ENCODE assay signal across 14 cellular contexts in the genomic region with DNA sequence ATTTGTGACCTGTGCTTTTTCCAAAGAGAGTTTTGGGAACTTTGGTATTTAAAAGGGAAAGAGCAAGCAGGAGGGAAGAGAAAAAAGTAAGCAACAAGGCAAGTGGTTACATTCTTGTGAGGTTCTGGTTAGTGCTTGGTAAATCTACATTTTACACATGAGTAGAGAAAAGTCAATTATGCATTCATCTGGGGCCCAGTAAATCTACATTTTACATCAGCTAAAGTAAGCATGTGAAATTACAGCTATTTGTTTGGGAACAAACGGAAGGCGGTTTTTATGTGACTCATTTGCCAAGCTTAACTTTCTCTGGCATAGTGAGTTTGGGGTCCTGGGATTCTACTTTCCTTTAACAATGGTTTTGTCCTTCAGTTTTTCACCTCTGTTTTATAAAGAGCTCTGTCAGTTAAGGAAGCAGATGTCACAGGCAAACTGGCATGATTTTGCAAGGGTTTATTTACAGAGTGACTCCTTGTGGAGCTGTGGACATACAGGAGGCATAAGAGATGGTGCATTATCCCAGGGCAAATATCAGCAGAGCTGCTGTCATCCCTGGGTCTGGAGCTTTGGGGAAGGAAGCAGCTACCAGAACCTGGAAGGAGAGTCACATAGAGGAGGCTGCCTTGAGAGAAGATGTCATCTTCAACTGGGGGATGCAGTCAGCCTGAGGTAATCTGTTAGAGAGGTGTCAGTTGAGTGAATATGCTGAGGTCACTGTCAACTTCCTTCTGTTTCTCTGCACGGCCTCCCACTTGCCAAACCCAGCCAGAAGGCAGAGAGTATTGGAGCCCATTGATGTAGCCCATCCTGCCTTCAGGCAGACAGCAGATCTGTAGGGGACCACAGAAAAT.
DNase-seq lines count a peak whose midpoint lies in the region; ATAC-seq and TF ChIP-seq lines count a peak whose summit lies in the region.
"Had no signal": no experiment of that assay in that cellular context is flagged by ENCODE, and none has a peak within 500 bp of the region (broad histone marks: within the 10 kb centered on the region; RNA-seq: fewer than 3 reads in every experiment).

No MANE protein-coding gene starts in this region.

- no peaks in the 10 kb centered on the region for H3K79me2 ChIP-seq in mammary epithelial cell (ENCODE audit: insufficient read depth, low read length)

- CTCF ChIA-PET in mammary epithelial cell (lab: Charles Lee; ENCODE audit: low non-redundant PET), result no interaction called here

- ATAC-seq in upper lobe of right lung (peak; percentile 51), HG03097 (IDR thresholded peaks at IDR 0.05; ENCODE audit: low FRiP score, unreplicated experiment) (no peak)
- ATAC-seq: foreskin keratinocyte had no signal

- H3K27me3 Mint-ChIP-seq in T-helper 1 cell treated with Interleukin-12 subunit alpha and Interleukin-12 subunit beta and Interleukin-4 antibody, amounts not matched to agents 30 μg/mL and 1 μg/mL, for 36 hours (ENCODE audit: low read depth), result peaks cover 3% of the 10 kb centered on the region
- peaks cover 1% of the 10 kb centered on the region for H3K27me3 Mint-ChIP-seq in glutamatergic neuron (ENCODE audit: unreplicated experiment)

- H2AFZ ChIP-seq in mammary epithelial cell (ENCODE audit: low read depth, low read length), result no peak overlapping the region

- no peak for TF ChIP-seq CTCF in breast epithelium (IDR thresholded peaks at IDR 0.05)
- no peak for TF ChIP-seq CTCF in mammary epithelial cell (conservative IDR thresholded peaks at IDR 0.05 in 1 of 2, IDR thresholded peaks at IDR 0.05 in 1 of 2; ENCODE audit: extremely low read depth in 1 of 2, insufficient read depth in 1 of 2, low read depth in 1 of 2, low read length in 2 of 2)
- no peak for TF ChIP-seq CTCF in glutamatergic neuron (IDR thresholded peaks at IDR 0.05; ENCODE audit: partially characterized antibody, unreplicated experiment)
- no peak for TF ChIP-seq CTCF in upper lobe of right lung (IDR thresholded peaks at IDR 0.05)

- peaks cover 15% of the 10 kb centered on the region for H3K36me3 Mint-ChIP-seq in T-helper 1 cell treated with Interleukin-12 subunit alpha and Interleukin-12 subunit beta and Interleukin-4 antibody, amounts not matched to agents 30 μg/mL and 1 μg/mL, for 36 hours (ENCODE audit: low read depth)
- H3K36me3 Mint-ChIP-seq in glutamatergic neuron (ENCODE audit: unreplicated experiment), result peaks cover 4% of the 10 kb centered on the region

- peaks cover 10% of the 10 kb centered on the region for H3K9me3 Mint-ChIP-seq in T-helper 1 cell treated with Interleukin-12 subunit alpha and Interleukin-12 subunit beta and Interleukin-4 antibody, amounts not matched to agents 30 μg/mL and 1 μg/mL, for 36 hours
- H3K9me3 Mint-ChIP-seq in glutamatergic neuron (ENCODE audit: unreplicated experiment), result peaks cover 4% of the 10 kb centered on the region
- H3K9me3 Mint-ChIP-seq: activated naive CD4-positive, alpha-beta T cell treated with anti-CD3 and anti-CD28 coated beads for 36 hours had no signal

- no peak overlapping the region for H3K4me3 Mint-ChIP-seq in T-helper 1 cell treated with Interleukin-12 subunit alpha and Interleukin-12 subunit beta and Interleukin-4 antibody, amounts not matched to agents 30 μg/mL and 1 μg/mL, for 36 hours
- H3K4me3 Mint-ChIP-seq in glutamatergic neuron (ENCODE audit: unreplicated experiment), result no peak overlapping the region
- H3K4me3 Mint-ChIP-seq: activated naive CD4-positive, alpha-beta T cell treated with anti-CD3 and anti-CD28 coated beads for 36 hours had no signal

- H3K9me3 ChIP-seq in breast epithelium (no peaks in the 10 kb centered on the region), mammary epithelial cell (replicated peaks; ENCODE audit: insufficient read depth, low read length) (no peaks in the 10 kb centered on the region), upper lobe of right lung (no peaks in the 10 kb centered on the region)
- H3K9me3 ChIP-seq: SK-N-SH had no signal

- H3K9ac ChIP-seq in mammary epithelial cell (ENCODE audit: insufficient read depth, low read length), result no peak overlapping the region
- H3K9ac ChIP-seq: SK-N-SH had no signal

- WGBS in mammary epithelial cell (ENCODE audit: low coverage, missing lambda C conversion rate), result 97% methylated on average over 3 of the region's 3 CpGs

- H3K36me3 ChIP-seq in breast epithelium (no peaks in the 10 kb centered on the region), mammary epithelial cell (ENCODE audit: insufficient read depth, low read length) (no peaks in the 10 kb centered on the region), upper lobe of right lung (no peaks in the 10 kb centered on the region)

- H3K4me2 ChIP-seq in mammary epithelial cell (ENCODE audit: insufficient read depth, low read depth, low read length), result no peak overlapping the region
- H3K4me2 ChIP-seq: SK-N-SH had no signal

- in situ Hi-C loops in mammary epithelial cell (cut with MboI; ENCODE audit: low sequenced_read_pairs in 2 of 2), result no loop called here

- no peaks in the 10 kb centered on the region for H3K27me3 ChIP-seq in breast epithelium
- no peaks in the 10 kb centered on the region for H3K27me3 ChIP-seq in mammary epithelial cell (ENCODE audit: insufficient read depth, low read length)
- H3K27me3 ChIP-seq in upper lobe of right lung, result no peaks in the 10 kb centered on the region
- H3K27me3 ChIP-seq: foreskin keratinocyte had no signal

- DNase-seq in breast epithelium (ENCODE audit: low spot score in 2 of 2) (no peak), mammary epithelial cell (no peak), glutamatergic neuron (no peak), upper lobe of right lung (no peak), UCSD-AML1 (lab: John Stamatoyannopoulos, UW; ENCODE audit: unreplicated experiment) (no peak)
- no peak for DNase-seq in activated T-cell treated with anti-CD3 and anti-CD28 coated beads, Interleukin-2, amount 50 U/mL, for 48 hours
- DNase-seq: activated CD4-positive, alpha-beta T cell treated with anti-CD3 and anti-CD28 coated beads, Interleukin-2, amount 50 U/mL, for 4 hours; activated naive CD4-positive, alpha-beta T cell treated with anti-CD3 and anti-CD28 coated beads for 36 hours; foreskin keratinocyte; NCI-H748 treated with DMSO at 0.1 percent for 48 hours; occipital lobe; SK-N-SH had no signal

- intact Hi-C loops in breast epithelium (cut with DNase I; ENCODE audit: low total_unique reads) (no loop called here), mammary epithelial cell (cut with micrococcal nuclease) (no loop called here), upper lobe of right lung (cut with DNase I) (no loop called here)

- H3K4me3 ChIP-seq in breast epithelium (no peak overlapping the region), mammary epithelial cell (replicated peaks in 1 of 3; ENCODE audit: insufficient read depth in 1 of 3, low read depth in 2 of 3, low read length in 3 of 3) (no peak overlapping the region), upper lobe of right lung (no peak overlapping the region)

- dilution Hi-C loops in mammary epithelial cell (cut with HindIII; ENCODE audit: low sequenced_read_pairs), result no loop called here

- TF ChIP-seq POLR2A in breast epithelium (IDR thresholded peaks at IDR 0.05), result no peak

- H3K4me1 Mint-ChIP-seq in T-helper 1 cell treated with Interleukin-12 subunit alpha and Interleukin-12 subunit beta and Interleukin-4 antibody, amounts not matched to agents 30 μg/mL and 1 μg/mL, for 36 hours (ENCODE audit: low read depth), result peaks cover 24% of the 10 kb centered on the region
- H3K4me1 Mint-ChIP-seq in glutamatergic neuron (ENCODE audit: low read depth, unreplicated experiment), result peaks cover 16% of the 10 kb centered on the region

- no peaks in the 10 kb centered on the region for H4K20me1 ChIP-seq in mammary epithelial cell (ENCODE audit: insufficient read depth, low read length)

- peak overlapping the region; percentile 9 for H3K27ac Mint-ChIP-seq in T-helper 1 cell treated with Interleukin-12 subunit alpha and Interleukin-12 subunit beta and Interleukin-4 antibody, amounts not matched to agents 30 μg/mL and 1 μg/mL, for 36 hours
- peak overlapping the region; percentile 15 for H3K27ac Mint-ChIP-seq in glutamatergic neuron (ENCODE audit: unreplicated experiment)
- H3K27ac Mint-ChIP-seq: activated naive CD4-positive, alpha-beta T cell treated with anti-CD3 and anti-CD28 coated beads for 36 hours had no signal

- H3K4me1 ChIP-seq in breast epithelium, result no peaks in the 10 kb centered on the region
- H3K4me1 ChIP-seq in mammary epithelial cell (ENCODE audit: insufficient read depth, low read length), result peaks cover 4% of the 10 kb centered on the region
- H3K4me1 ChIP-seq in upper lobe of right lung, result peaks cover 13% of the 10 kb centered on the region

- BruUV-seq in mammary epithelial cell (replicated peaks; lab: Mats Ljungman, UMichigan), result no TSS peak

- peak overlapping the region; percentile 10 to 35 for H3K27ac ChIP-seq in breast epithelium
- H3K27ac ChIP-seq in mammary epithelial cell (ENCODE audit: insufficient read depth, low read depth, low read length), result no peak overlapping the region
- H3K27ac ChIP-seq in upper lobe of right lung, result no peak overlapping the region
- H3K27ac ChIP-seq: foreskin keratinocyte had no signal

Comparison
In these comparisons a context has a peak if more than half of its experiments do, and no peak if none do; other contexts are left out.
1. H3K27ac ChIP-seq: peak in breast epithelium (2 of 2); none in mammary epithelial cell (single experiment) and upper lobe of right lung (single experiment).